Comparison of ENCODE assay signal across 9 cellular contexts in genomic region chr16:29620591-29620990, GRCh38. TPM values are rescaled to one million over a fixed set of nuclear protein-coding genes. Genes with fewer than 3 reads are reported as not detected.
DNase-seq lines count a peak whose midpoint lies in the region; ATAC-seq, FAIRE-seq and TF ChIP-seq lines count a peak whose summit lies in the region.
"Not testable (repeated sequence)": the region's sequence is repeated elsewhere in the genome, so short reads cannot be mapped to it uniquely, and the experiment has no call there.
"Had no signal": no experiment of that assay in that cellular context is flagged by ENCODE, and none has a peak within 500 bp of the region (broad histone marks: within the 10 kb centered on the region; RNA-seq: fewer than 3 reads in every experiment).

No MANE protein-coding gene starts in this region.

- not testable (repeated sequence) for H3K4me3 Mint-ChIP-seq in activated CD8-positive, alpha-beta T cell treated with anti-CD3 and anti-CD28 coated beads, Interleukin-2, amount 10 ng/mL, durations not matched to agents 7 days and 5 days

- TF ChIP-seq EP300 in A549 (IDR thresholded peaks at IDR 0.05) = not testable (repeated sequence)

- H3K9me2 ChIP-seq in Karpas-422 (replicated peaks; ENCODE audit: insufficient read depth, low read length) = not testable (repeated sequence)

- CTCF ChIA-PET in A549 (lab: Yijun Ruan, JAX); activated CD8-positive, alpha-beta T cell treated with anti-CD3 and anti-CD28 coated beads, Interleukin-2, amount 10 ng/mL, durations not matched to agents 7 days and 5 days (lab: Charles Lee): not testable (repeated sequence)

- H3K27me3 Mint-ChIP-seq in activated CD8-positive, alpha-beta T cell treated with anti-CD3 and anti-CD28 coated beads, Interleukin-2, amount 10 ng/mL, durations not matched to agents 7 days and 5 days (ENCODE audit: low read depth) = not testable (repeated sequence)

- H3K27ac Mint-ChIP-seq in activated CD8-positive, alpha-beta T cell treated with anti-CD3 and anti-CD28 coated beads, Interleukin-2, amount 10 ng/mL, durations not matched to agents 7 days and 5 days = not testable (repeated sequence)

- POLR2A ChIA-PET in A549 (lab: Yijun Ruan, JAX); activated CD8-positive, alpha-beta T cell treated with anti-CD3 and anti-CD28 coated beads, Interleukin-2, amount 10 ng/mL, durations not matched to agents 7 days and 5 days (lab: Charles Lee): not testable (repeated sequence)

- TF ChIP-seq POLR2A in A549 (IDR thresholded peaks at IDR 0.05; ENCODE audit: low read length) = not testable (repeated sequence)

- TF ChIP-seq CTCF in A549 (IDR thresholded peaks at IDR 0.05) = peak; percentile 11; the same call in 1 of the 3 replicates
- not testable (repeated sequence) for TF ChIP-seq CTCF in colonic mucosa (IDR thresholded peaks at IDR 0.05)

- not testable (repeated sequence) for H3K27ac ChIP-seq in A549; Karpas-422 (ENCODE audit: low read length); SJCRH30; colonic mucosa

- intact Hi-C loops in colonic mucosa (cut with DNase I); left colon (cut with DNase I, micrococcal nuclease): not testable (repeated sequence)

- H2AFZ ChIP-seq in Karpas-422 (ENCODE audit: low read length) = not testable (repeated sequence)

- not testable (repeated sequence) for H4K20me1 ChIP-seq in Karpas-422 (ENCODE audit: insufficient read depth, low read depth, low read length)

- not testable (repeated sequence) for H3K9me3 ChIP-seq in A549; Karpas-422 (ENCODE audit: low read length); SJCRH30 (replicated peaks); colonic mucosa

- H3K4me3 ChIP-seq in A549; Karpas-422 (ENCODE audit: low read length); SJCRH30; colonic mucosa: not testable (repeated sequence)

- DNase-seq in A549 (ENCODE audit: low read depth in 1 of 2, low spot score in 1 of 2) = not testable (repeated sequence)
- DNase-seq in GDM1 (lab: John Stamatoyannopoulos, UW) (peak; percentile 20), Karpas-422 (peak; percentile 87), SJCRH30 (peak; percentile 53 to 55), colonic mucosa (peak; percentile 55), left colon (peak in 1 of 2 donors; percentile 40)
- peak; percentile 42 for DNase-seq in activated CD8-positive, alpha-beta T cell treated with anti-CD3 and anti-CD28 coated beads, Interleukin-2, amount 10 ng/mL, durations not matched to agents 7 days and 5 days
- peak; percentile 59 for DNase-seq in stimulated activated CD4-positive, alpha-beta T cell treated with anti-CD3 and anti-CD28 coated beads, Interleukin-15, amount 100 ng/mL, for 24 hours

- not testable (repeated sequence) for H3K4me1 ChIP-seq in A549; Karpas-422 (ENCODE audit: low read length); SJCRH30; colonic mucosa

- TF ChIP-seq RAD21 in A549 (conservative IDR thresholded peaks at IDR 0.05 in 1 of 2, IDR thresholded peaks at IDR 0.05 in 1 of 2) = peak in 1 of 2 experiments; percentile 26; a peak in 2 of 5 replicates

- peaks cover 11% of the 10 kb centered on the region for H3K4me1 Mint-ChIP-seq in activated CD8-positive, alpha-beta T cell treated with anti-CD3 and anti-CD28 coated beads, Interleukin-2, amount 10 ng/mL, durations not matched to agents 7 days and 5 days (ENCODE audit: low read depth)

- H3K36me3 Mint-ChIP-seq in activated CD8-positive, alpha-beta T cell treated with anti-CD3 and anti-CD28 coated beads, Interleukin-2, amount 10 ng/mL, durations not matched to agents 7 days and 5 days (ENCODE audit: low read depth) = not testable (repeated sequence)

- not testable (repeated sequence) for H3K9me3 Mint-ChIP-seq in activated CD8-positive, alpha-beta T cell treated with anti-CD3 and anti-CD28 coated beads, Interleukin-2, amount 10 ng/mL, durations not matched to agents 7 days and 5 days (ENCODE audit: insufficient read depth)

- FAIRE-seq in A549 (lab: Jason Lieb, UNC) = not testable (repeated sequence)

- not testable (repeated sequence) for H3K27me3 ChIP-seq in Karpas-422 (ENCODE audit: low read length); SJCRH30; colonic mucosa

- H3K79me2 ChIP-seq in Karpas-422 (ENCODE audit: low read length) = not testable (repeated sequence)

- ATAC-seq in A549 (peak in 1 of 2 experiments; percentile 65; a peak in 3 of 6 replicates), left colon (peak; percentile 35)
- ATAC-seq in activated CD8-positive, alpha-beta T cell treated with anti-CD3 and anti-CD28 coated beads, Interleukin-2, amount 10 ng/mL, durations not matched to agents 7 days and 5 days = peak; percentile 72

- H3K36me3 ChIP-seq in Karpas-422 (ENCODE audit: insufficient read depth, low read length); SJCRH30; colonic mucosa: not testable (repeated sequence)

- H3K4me2 ChIP-seq in A549; Karpas-422 (ENCODE audit: low read depth, low read length, poor library complexity, severe bottlenecking): not testable (repeated sequence)

- WGBS in A549 (ENCODE audit: missing lambda C conversion rate) = 86% methylated on average over 5 of the region's 6 CpGs

- not testable (repeated sequence) for H3K9ac ChIP-seq in Karpas-422 (ENCODE audit: low read length); colonic mucosa (ENCODE audit: low read depth in 2 of 2, low read length in 2 of 2)

RNA-seq across cellular contexts. Expression of gene SPN, which starts 42.5 kb away (rescaled TPM):
- polyA plus RNA-seq in A549 (2011; rRNA removed) (not detected in 2 replicates), A549 (2017; fragmentation: RNase III; extraction: RNeasy Plus Mini Kit Qiagen cat#74134 plus additional on column Dnase treatment) (0.03 TPM in 2 of 3 replicates, not detected in the other)
- 0.01 TPM in 1 of 2 replicates, not detected in the other for polyA plus RNA-seq in A549 (2012; cell fraction: cytosol; rRNA removed)
- polyA plus RNA-seq in A549 (2012; cell fraction: nucleus; rRNA removed) = 0.02 TPM in 1 of 2 replicates, not detected in the other
- not detected in 2 replicates for polyA minus RNA-seq in A549 (2011; rRNA and poly(A)+ RNA removed)
- 0.63 and 1.0 TPM in 2 replicates for total RNA-seq in Karpas-422 (2014; rRNA removed; shearing (Covaris generic); ENCODE audit: low replicate concordance)
- total RNA-seq in SJCRH30 (2014; rRNA removed; shearing (Covaris generic)) = 0.96 and 2.1 TPM in 2 replicates
- 100 to 1,000 TPM; 339 to 352 TPM for total RNA-seq in activated CD8-positive, alpha-beta T cell treated with anti-CD3 and anti-CD28 coated beads, Interleukin-2, amount 10 ng/mL, durations not matched to agents 7 days and 5 days
- total RNA-seq in colonic mucosa (1 to 10 TPM; 2.3 to 3.7 TPM), left colon (1 to 10 TPM; 1.8 to 3.5 TPM)
- total RNA-seq: RPMI7951 had no signal

RNA-seq across cellular contexts. Expression of gene QPRT, which starts 58.4 kb away (rescaled TPM):
- polyA plus RNA-seq in A549 (2011; rRNA removed) (1.9 and 2.1 TPM in 2 replicates), A549 (2017; fragmentation: RNase III; extraction: RNeasy Plus Mini Kit Qiagen cat#74134 plus additional on column Dnase treatment) (1.4 to 2.2 TPM (median 1.7 TPM) in 3 replicates)
- polyA plus RNA-seq in A549 (2012; cell fraction: cytosol; rRNA removed) = 0.95 and 1.7 TPM in 2 replicates
- polyA plus RNA-seq in A549 (2012; cell fraction: nucleus; rRNA removed) = 1.1 TPM in 2 replicates
- 1.8 and 2.1 TPM in 2 replicates for polyA minus RNA-seq in A549 (2011; rRNA and poly(A)+ RNA removed)
- 39.6 and 45.8 TPM in 2 replicates for total RNA-seq in Karpas-422 (2014; rRNA removed; shearing (Covaris generic); ENCODE audit: low replicate concordance)
- 51.0 and 51.9 TPM in 2 replicates for total RNA-seq in SJCRH30 (2014; rRNA removed; shearing (Covaris generic))
- 10 to 100 TPM in 1 of 2 experiments, 1 to 10 TPM in 1; 8.6 to 10.2 TPM for total RNA-seq in activated CD8-positive, alpha-beta T cell treated with anti-CD3 and anti-CD28 coated beads, Interleukin-2, amount 10 ng/mL, durations not matched to agents 7 days and 5 days
- total RNA-seq in colonic mucosa (100 to 1,000 TPM in 1 of 2 donors, 10 to 100 TPM in 1; 54.7 to 102 TPM), left colon (10 to 100 TPM; 44.9 to 47.4 TPM)

Comparison
In these comparisons a context has a peak if more than half of its experiments do, and no peak if none do; other contexts are left out.
1. RNA of gene SPN, which starts 42.5 kb away (total RNA-seq): 339 to 352 TPM in activated CD8-positive, alpha-beta T cell treated with anti-CD3 and anti-CD28 coated beads, Interleukin-2, amount 10 ng/mL, durations not matched to agents 7 days and 5 days; 2.3 to 3.7 TPM in colonic mucosa, 1.8 to 3.5 TPM in left colon, 0.96 to 2.1 TPM in SJCRH30 and 0.63 to 1.0 TPM in Karpas-422; every median in the first group is over 10 times any median in the second.